In the genomic region with DNA sequence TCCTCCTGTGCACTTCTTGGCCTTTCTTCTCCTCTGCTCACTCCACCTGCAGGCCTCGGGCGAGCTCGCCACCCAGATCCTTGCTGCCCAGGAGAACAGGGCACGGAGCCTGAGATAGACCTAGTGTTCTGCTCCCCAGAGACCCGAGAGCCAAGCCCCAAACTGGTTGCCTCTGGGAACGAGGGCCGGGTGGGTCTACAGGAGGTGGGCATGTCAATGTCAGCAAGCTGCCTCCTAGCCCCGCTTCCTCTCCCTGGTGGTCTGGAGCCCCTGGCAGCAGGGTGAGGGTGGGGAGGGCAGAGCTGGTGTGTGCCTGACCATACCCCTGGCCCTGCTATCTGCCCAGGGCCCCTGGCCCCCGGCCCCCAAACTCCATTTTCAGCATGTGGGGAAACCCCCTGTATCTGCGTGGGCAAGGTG, we compare ENCODE assay signal across 7 cellular contexts.
"Had no signal": no experiment of that assay in that cellular context is flagged by ENCODE, and none has a peak within 500 bp of the region (broad histone marks: within the 10 kb centered on the region; RNA-seq: fewer than 3 reads in every experiment).

No MANE protein-coding gene starts in this region.

- H3K27ac ChIP-seq: SJCRH30 had no signal

- H3K36me3 Mint-ChIP-seq: immature natural killer cell; stimulated activated memory B cell treated with anti-CD40 and anti-IgM and Interleukin-4, amounts not matched to agents 10 μg/mL and 1 μg/mL and 100 μg/mL, for 72 hours had no signal

- H3K9me3 ChIP-seq: SJCRH30 had no signal

- H3K27ac Mint-ChIP-seq: activated CD8-positive, alpha-beta T cell treated with anti-CD3 and anti-CD28 coated beads for 36 hours; activated naive CD4-positive, alpha-beta T cell treated with anti-CD3 and anti-CD28 coated beads for 36 hours; immature natural killer cell; stimulated activated memory B cell treated with anti-CD40 and anti-IgM and Interleukin-4, amounts not matched to agents 10 μg/mL and 1 μg/mL and 100 μg/mL, for 72 hours had no signal

- H3K4me3 Mint-ChIP-seq: activated CD8-positive, alpha-beta T cell treated with anti-CD3 and anti-CD28 coated beads for 36 hours; activated naive CD4-positive, alpha-beta T cell treated with anti-CD3 and anti-CD28 coated beads for 36 hours; central memory CD8-positive, alpha-beta T cell; stimulated activated memory B cell treated with anti-CD40 and anti-IgM and Interleukin-4, amounts not matched to agents 10 μg/mL and 1 μg/mL and 100 μg/mL, for 72 hours had no signal

- H3K9me3 Mint-ChIP-seq: activated CD8-positive, alpha-beta T cell treated with anti-CD3 and anti-CD28 coated beads for 36 hours; activated naive CD4-positive, alpha-beta T cell treated with anti-CD3 and anti-CD28 coated beads for 36 hours; central memory CD8-positive, alpha-beta T cell; immature natural killer cell; stimulated activated memory B cell treated with anti-CD40 and anti-IgM and Interleukin-4, amounts not matched to agents 10 μg/mL and 1 μg/mL and 100 μg/mL, for 72 hours had no signal

- H3K36me3 ChIP-seq: SJCRH30 had no signal

- H3K27me3 ChIP-seq: SJCRH30 had no signal

- DNase-seq: activated CD8-positive, alpha-beta memory T cell treated with anti-CD3 and anti-CD28 coated beads, Interleukin-2, amount 50 U/mL, for 48 hours; activated CD8-positive, alpha-beta T cell treated with anti-CD3 and anti-CD28 coated beads for 36 hours had no signal
